ENCODE assay signal across 3 cellular contexts in the genomic region with DNA sequence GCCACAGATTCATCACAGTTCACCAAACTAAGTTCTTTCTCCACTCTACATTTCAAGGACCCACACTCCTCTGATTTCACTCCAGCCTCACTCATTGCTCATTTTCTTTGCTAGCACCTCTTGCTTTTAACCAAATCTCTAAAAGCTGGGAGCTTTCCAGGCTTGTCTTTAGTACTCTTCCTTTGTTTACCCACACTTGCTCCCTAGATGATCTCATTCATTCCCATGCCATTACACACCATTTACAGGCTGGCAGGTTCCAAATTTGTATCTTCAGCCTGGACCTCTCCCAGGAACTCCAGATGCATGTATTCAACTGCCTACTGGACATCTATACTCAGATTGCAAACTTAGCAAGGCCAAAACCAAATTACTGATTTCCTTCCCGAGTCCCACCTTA.
A peak's percentile ranks its signal among the peaks of the same experiment; 100 is the strongest.
TF ChIP-seq lines count a peak whose summit lies in the region.

No MANE protein-coding gene starts in this region.

TF ChIP-seq in A549, 52 proteins besides CTCF, POLR2A, EP300 and RAD21:
- TF ChIP-seq CBX8 (IDR thresholded peaks at IDR 0.05) (no peak), HOXB5 (CRISPR knock-in tag; IDR thresholded peaks at IDR 0.05) (no peak), NPAS2 (CRISPR knock-in tag; IDR thresholded peaks at IDR 0.05; ENCODE audit: borderline replicate concordance) (no peak), FOSL2 (IDR thresholded peaks at IDR 0.05) (no peak), FOSL2 (CRISPR knock-in tag; IDR thresholded peaks at IDR 0.05) (peak; percentile 56), JUN (IDR thresholded peaks at IDR 0.05) (0 out of 5 replicates have a peak, but pooled peaks of 1 of the 2 experiments have one; percentile 22), JUNB (IDR thresholded peaks at IDR 0.05) (peak; percentile 40)
- TF ChIP-seq, protein P1, sequence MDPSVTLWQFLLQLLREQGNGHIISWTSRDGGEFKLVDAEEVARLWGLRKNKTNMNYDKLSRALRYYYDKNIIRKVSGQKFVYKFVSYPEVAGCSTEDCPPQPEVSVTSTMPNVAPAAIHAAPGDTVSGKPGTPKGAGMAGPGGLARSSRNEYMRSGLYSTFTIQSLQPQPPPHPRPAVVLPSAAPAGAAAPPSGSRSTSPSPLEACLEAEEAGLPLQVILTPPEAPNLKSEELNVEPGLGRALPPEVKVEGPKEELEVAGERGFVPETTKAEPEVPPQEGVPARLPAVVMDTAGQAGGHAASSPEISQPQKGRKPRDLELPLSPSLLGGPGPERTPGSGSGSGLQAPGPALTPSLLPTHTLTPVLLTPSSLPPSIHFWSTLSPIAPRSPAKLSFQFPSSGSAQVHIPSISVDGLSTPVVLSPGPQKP (IDR thresholded peaks at IDR 0.05; ENCODE audit: low read depth, low read length) = no peak

TF ChIP-seq in HEK293, 187 proteins besides CTCF, POLR2A, EP300 and RAD21:
- TF ChIP-seq KLF7 (tag by site-specific recombination; IDR thresholded peaks at IDR 0.05; ENCODE audit: borderline replicate concordance) (no peak), ZEB2 (tag by site-specific recombination; IDR thresholded peaks at IDR 0.05) (0 out of 2 replicates have a peak, but pooled peaks have one; percentile 26), ZNF600 (tag by site-specific recombination; IDR thresholded peaks at IDR 0.05) (0 out of 2 replicates have a peak, but pooled peaks have one; percentile 38), KLF1 (tag by site-specific recombination; IDR thresholded peaks at IDR 0.05) (no peak), ZNF366 (tag by site-specific recombination; conservative IDR thresholded peaks at IDR 0.05) (peak; percentile 26; the same call in 1 of the 2 replicates), ZNF692 (tag by site-specific recombination; IDR thresholded peaks at IDR 0.05) (peak; percentile 68), OSR2 (tag by site-specific recombination; IDR thresholded peaks at IDR 0.05) (peak; percentile 42; the same call in 1 of the 2 replicates), ZNF184 (tag by site-specific recombination; IDR thresholded peaks at IDR 0.05) (0 out of 2 replicates have a peak, but pooled peaks have one; percentile 41), ZNF843 (tag by site-specific recombination; IDR thresholded peaks at IDR 0.05) (peak; percentile 35; the same call in 1 of the 2 replicates), ZBTB21 (tag by site-specific recombination; IDR thresholded peaks at IDR 0.05) (no peak), FEZF1 (tag by site-specific recombination; IDR thresholded peaks at IDR 0.05) (peak; percentile 82), ZNF157 (tag by site-specific recombination; IDR thresholded peaks at IDR 0.05) (no peak), ZNF629 (tag by site-specific recombination; IDR thresholded peaks at IDR 0.05) (peak; percentile 59)
- TF ChIP-seq, protein P2, sequence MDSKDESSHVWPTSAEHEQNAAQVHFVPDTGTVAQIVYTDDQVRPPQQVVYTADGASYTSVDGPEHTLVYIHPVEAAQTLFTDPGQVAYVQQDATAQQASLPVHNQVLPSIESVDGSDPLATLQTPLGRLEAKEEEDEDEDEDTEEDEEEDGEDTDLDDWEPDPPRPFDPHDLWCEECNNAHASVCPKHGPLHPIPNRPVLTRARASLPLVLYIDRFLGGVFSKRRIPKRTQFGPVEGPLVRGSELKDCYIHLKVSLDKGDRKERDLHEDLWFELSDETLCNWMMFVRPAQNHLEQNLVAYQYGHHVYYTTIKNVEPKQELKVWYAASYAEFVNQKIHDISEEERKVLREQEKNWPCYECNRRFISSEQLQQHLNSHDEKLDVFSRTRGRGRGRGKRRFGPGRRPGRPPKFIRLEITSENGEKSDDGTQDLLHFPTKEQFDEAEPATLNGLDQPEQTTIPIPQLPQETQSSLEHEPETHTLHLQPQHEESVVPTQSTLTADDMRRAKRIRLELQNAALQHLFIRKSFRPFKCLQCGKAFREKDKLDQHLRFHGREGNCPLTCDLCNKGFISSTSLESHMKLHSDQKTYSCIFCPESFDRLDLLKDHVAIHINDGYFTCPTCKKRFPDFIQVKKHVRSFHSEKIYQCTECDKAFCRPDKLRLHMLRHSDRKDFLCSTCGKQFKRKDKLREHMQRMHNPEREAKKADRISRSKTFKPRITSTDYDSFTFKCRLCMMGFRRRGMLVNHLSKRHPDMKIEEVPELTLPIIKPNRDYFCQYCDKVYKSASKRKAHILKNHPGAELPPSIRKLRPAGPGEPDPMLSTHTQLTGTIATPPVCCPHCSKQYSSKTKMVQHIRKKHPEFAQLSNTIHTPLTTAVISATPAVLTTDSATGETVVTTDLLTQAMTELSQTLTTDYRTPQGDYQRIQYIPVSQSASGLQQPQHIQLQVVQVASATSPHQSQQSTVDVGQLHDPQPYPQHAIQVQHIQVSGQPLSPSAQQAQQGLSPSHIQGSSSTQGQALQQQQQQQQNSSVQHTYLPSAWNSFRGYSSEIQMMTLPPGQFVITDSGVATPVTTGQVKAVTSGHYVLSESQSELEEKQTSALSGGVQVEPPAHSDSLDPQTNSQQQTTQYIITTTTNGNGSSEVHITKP (tag by site-specific recombination; IDR thresholded peaks at IDR 0.05) = peak; percentile 43

TF ChIP-seq in HepG2, 621 proteins besides CTCF, POLR2A, EP300 and RAD21 (continues in another document):
- TF ChIP-seq ZNF446 (CRISPR knock-in tag; IDR thresholded peaks at IDR 0.05) (no peak), ZNF12 (CRISPR knock-in tag; IDR thresholded peaks at IDR 0.05) (no peak), BCL6 (CRISPR knock-in tag; IDR thresholded peaks at IDR 0.05) (peak; percentile 24; the same call in 1 of the 2 replicates), ATF7 (IDR thresholded peaks at IDR 0.05) (peak; percentile 25; the same call in 1 of the 2 replicates), ATF7 (CRISPR knock-in tag; IDR thresholded peaks at IDR 0.05) (no peak), ZFP90 (CRISPR knock-in tag; IDR thresholded peaks at IDR 0.05; ENCODE audit: borderline replicate concordance) (no peak), ZBTB25 (CRISPR knock-in tag; IDR thresholded peaks at IDR 0.05) (no peak; the same call in 1 of the 2 replicates), ZNF234 (CRISPR knock-in tag; conservative IDR thresholded peaks at IDR 0.05) (no peak), KMT2A (CRISPR knock-in tag; IDR thresholded peaks at IDR 0.05) (no peak), PAXIP1 (CRISPR knock-in tag; conservative IDR thresholded peaks at IDR 0.05) (peak; percentile 43; the same call in 1 of the 2 replicates), ZBTB33 (CRISPR knock-in tag; IDR thresholded peaks at IDR 0.05) (peak; percentile 74; the same call in 1 of the 2 replicates), ZNF768 (CRISPR knock-in tag; IDR thresholded peaks at IDR 0.05) (no peak), ZNF713 (CRISPR knock-in tag; IDR thresholded peaks at IDR 0.05) (no peak), ZNF510 (CRISPR knock-in tag; IDR thresholded peaks at IDR 0.05; ENCODE audit: low read depth) (no peak), ZNF691 (CRISPR knock-in tag; IDR thresholded peaks at IDR 0.05; ENCODE audit: borderline replicate concordance, low read depth) (no peak), ZNF335 (CRISPR knock-in tag; IDR thresholded peaks at IDR 0.05) (0 out of 2 replicates have a peak, but pooled peaks have one; percentile 53), ZNF34 (CRISPR knock-in tag; IDR thresholded peaks at IDR 0.05; ENCODE audit: borderline replicate concordance) (no peak), ETV5 (CRISPR knock-in tag; IDR thresholded peaks at IDR 0.05; ENCODE audit: borderline replicate concordance) (peak; percentile 15; the same call in 1 of the 2 replicates), THAP9 (CRISPR knock-in tag; IDR thresholded peaks at IDR 0.05; ENCODE audit: borderline replicate concordance) (no peak), ZNF17 (CRISPR knock-in tag; IDR thresholded peaks at IDR 0.05) (no peak)
- TF ChIP-seq, protein P3, sequence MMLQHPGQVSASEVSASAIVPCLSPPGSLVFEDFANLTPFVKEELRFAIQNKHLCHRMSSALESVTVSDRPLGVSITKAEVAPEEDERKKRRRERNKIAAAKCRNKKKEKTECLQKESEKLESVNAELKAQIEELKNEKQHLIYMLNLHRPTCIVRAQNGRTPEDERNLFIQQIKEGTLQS (CRISPR knock-in tag; IDR thresholded peaks at IDR 0.05) = peak; percentile 90; the same call in 1 of the 2 replicates
- TF ChIP-seq, protein P4, sequence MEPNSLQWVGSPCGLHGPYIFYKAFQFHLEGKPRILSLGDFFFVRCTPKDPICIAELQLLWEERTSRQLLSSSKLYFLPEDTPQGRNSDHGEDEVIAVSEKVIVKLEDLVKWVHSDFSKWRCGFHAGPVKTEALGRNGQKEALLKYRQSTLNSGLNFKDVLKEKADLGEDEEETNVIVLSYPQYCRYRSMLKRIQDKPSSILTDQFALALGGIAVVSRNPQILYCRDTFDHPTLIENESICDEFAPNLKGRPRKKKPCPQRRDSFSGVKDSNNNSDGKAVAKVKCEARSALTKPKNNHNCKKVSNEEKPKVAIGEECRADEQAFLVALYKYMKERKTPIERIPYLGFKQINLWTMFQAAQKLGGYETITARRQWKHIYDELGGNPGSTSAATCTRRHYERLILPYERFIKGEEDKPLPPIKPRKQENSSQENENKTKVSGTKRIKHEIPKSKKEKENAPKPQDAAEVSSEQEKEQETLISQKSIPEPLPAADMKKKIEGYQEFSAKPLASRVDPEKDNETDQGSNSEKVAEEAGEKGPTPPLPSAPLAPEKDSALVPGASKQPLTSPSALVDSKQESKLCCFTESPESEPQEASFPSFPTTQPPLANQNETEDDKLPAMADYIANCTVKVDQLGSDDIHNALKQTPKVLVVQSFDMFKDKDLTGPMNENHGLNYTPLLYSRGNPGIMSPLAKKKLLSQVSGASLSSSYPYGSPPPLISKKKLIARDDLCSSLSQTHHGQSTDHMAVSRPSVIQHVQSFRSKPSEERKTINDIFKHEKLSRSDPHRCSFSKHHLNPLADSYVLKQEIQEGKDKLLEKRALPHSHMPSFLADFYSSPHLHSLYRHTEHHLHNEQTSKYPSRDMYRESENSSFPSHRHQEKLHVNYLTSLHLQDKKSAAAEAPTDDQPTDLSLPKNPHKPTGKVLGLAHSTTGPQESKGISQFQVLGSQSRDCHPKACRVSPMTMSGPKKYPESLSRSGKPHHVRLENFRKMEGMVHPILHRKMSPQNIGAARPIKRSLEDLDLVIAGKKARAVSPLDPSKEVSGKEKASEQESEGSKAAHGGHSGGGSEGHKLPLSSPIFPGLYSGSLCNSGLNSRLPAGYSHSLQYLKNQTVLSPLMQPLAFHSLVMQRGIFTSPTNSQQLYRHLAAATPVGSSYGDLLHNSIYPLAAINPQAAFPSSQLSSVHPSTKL (CRISPR knock-in tag; IDR thresholded peaks at IDR 0.05) = peak; percentile 49
